ENCODE assay signal across 19 cellular contexts in genomic region chr6:166977626-166978550, GRCh38.
"Had no signal": no experiment of that assay in that cellular context is flagged by ENCODE, and none has a peak within 500 bp of the region (broad histone marks: within the 10 kb centered on the region; RNA-seq: fewer than 3 reads in every experiment).

No MANE protein-coding gene starts in this region.

- H3K36me3 ChIP-seq: right atrium auricular region, transverse colon had no signal

- H3K27me3 Mint-ChIP-seq: activated CD4-positive, alpha-beta memory T cell treated with anti-CD3 and anti-CD28 coated beads, Interleukin-2, amount 10 ng/mL, durations not matched to agents 7 days and 5 days; activated naive CD8-positive, alpha-beta T cell treated with anti-CD3 and anti-CD28 coated beads, Interleukin-2, amount 50 U/mL, for 24 hours; naive thymus-derived CD4-positive, alpha-beta T cell had no signal

- H3K27me3 ChIP-seq: neutrophil, right atrium auricular region, transverse colon had no signal

- H3K9me3 Mint-ChIP-seq: activated naive CD8-positive, alpha-beta T cell treated with anti-CD3 and anti-CD28 coated beads, Interleukin-2, amount 50 U/mL, for 24 hours; immature natural killer cell had no signal

- H3K4me2 ChIP-seq: smooth muscle cell had no signal

- H3K27ac Mint-ChIP-seq: activated CD4-positive, alpha-beta memory T cell treated with anti-CD3 and anti-CD28 coated beads, Interleukin-2, amount 10 ng/mL, durations not matched to agents 7 days and 5 days; activated naive CD8-positive, alpha-beta T cell treated with anti-CD3 and anti-CD28 coated beads, Interleukin-2, amount 50 U/mL, for 24 hours; immature natural killer cell; naive thymus-derived CD4-positive, alpha-beta T cell had no signal

- H3K4me3 Mint-ChIP-seq: activated CD4-positive, alpha-beta memory T cell treated with anti-CD3 and anti-CD28 coated beads, Interleukin-2, amount 10 ng/mL, durations not matched to agents 7 days and 5 days; activated naive CD8-positive, alpha-beta T cell treated with anti-CD3 and anti-CD28 coated beads, Interleukin-2, amount 50 U/mL, for 24 hours; immature natural killer cell; naive thymus-derived CD4-positive, alpha-beta T cell had no signal

- ATAC-seq: activated naive CD8-positive, alpha-beta T cell treated with anti-CD3 and anti-CD28 coated beads, Interleukin-2, amount 50 U/mL, for 24 hours; left cardiac atrium; naive thymus-derived CD4-positive, alpha-beta T cell had no signal

- H3K4me3 ChIP-seq: coronary artery, lung, right atrium auricular region, smooth muscle cell, transverse colon had no signal

- H3K4me1 Mint-ChIP-seq: activated naive CD8-positive, alpha-beta T cell treated with anti-CD3 and anti-CD28 coated beads, Interleukin-2, amount 50 U/mL, for 24 hours; immature natural killer cell had no signal

- H3K9me3 ChIP-seq: neutrophil, right atrium auricular region, transverse colon had no signal

- H3K4me1 ChIP-seq: right atrium auricular region, transverse colon had no signal

- H3K27ac ChIP-seq: coronary artery, neutrophil, right atrium auricular region, transverse colon had no signal

- DNase-seq: activated CD4-positive, alpha-beta memory T cell treated with anti-CD3 and anti-CD28 coated beads, Interleukin-2, amount 10 ng/mL, durations not matched to agents 7 days and 5 days; activated CD4-positive, alpha-beta T cell treated with anti-CD3 and anti-CD28 coated beads for 1 hour; activated naive CD8-positive, alpha-beta T cell treated with anti-CD3 and anti-CD28 coated beads, Interleukin-2, amount 50 U/mL, for 24 hours; caudate nucleus; effector memory CD4-positive, alpha-beta T cell; foreskin fibroblast; glutamatergic neuron; immature natural killer cell; left cardiac atrium; naive thymus-derived CD4-positive, alpha-beta T cell; stimulated activated naive CD4-positive, alpha-beta T cell; substantia nigra; SW 1271; transverse colon had no signal
